ENCODE assay signal across 1 cellular context in the genomic region with DNA sequence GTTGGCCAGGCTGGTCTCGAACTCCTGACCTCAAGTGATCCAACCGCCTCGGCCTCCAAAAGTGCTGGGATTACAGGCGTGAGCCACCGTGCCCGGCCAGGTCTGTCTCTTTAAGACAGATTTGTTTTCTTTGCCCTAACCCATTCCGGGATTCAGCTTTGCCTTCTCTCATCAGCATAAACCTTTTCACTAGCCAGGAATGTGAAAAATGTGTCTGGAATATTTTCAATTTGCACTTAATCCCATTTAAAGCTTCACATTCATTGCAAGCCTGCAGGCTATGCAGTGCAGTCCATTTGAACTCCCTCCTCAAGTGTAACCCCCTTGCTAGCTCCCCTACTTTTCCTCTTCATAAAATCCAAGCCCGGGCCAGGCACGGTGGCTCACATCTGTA.
TF ChIP-seq lines count a peak whose summit lies in the region.

No MANE protein-coding gene starts in this region.

TF ChIP-seq in HCT116, 20 proteins besides CTCF, POLR2A, EP300 and RAD21 (continued from another document):
- TF ChIP-seq ZBTB33 (IDR thresholded peaks at IDR 0.05; ENCODE audit: extremely low read depth, insufficient replicate concordance, low read length) (no peak), POLR2AphosphoS5 (IDR thresholded peaks at IDR 0.05; ENCODE audit: low read depth, low read length) (no peak), ZNF274 (IDR thresholded peaks at IDR 0.05; ENCODE audit: low read depth, low read length) (no peak), EZH2phosphoT487 (IDR thresholded peaks at IDR 0.05; ENCODE audit: borderline replicate concordance) (no peak), YY1 (IDR thresholded peaks at IDR 0.05; ENCODE audit: extremely low read depth, insufficient replicate concordance, low read depth, low read length) (no peak), SRF (IDR thresholded peaks at IDR 0.05; ENCODE audit: low read depth) (no peak), ZFX (IDR thresholded peaks at IDR 0.05) (no peak), JUND (IDR thresholded peaks at IDR 0.05) (no peak), CEBPB (IDR thresholded peaks at IDR 0.05; ENCODE audit: low read depth) (no peak), ELF1 (IDR thresholded peaks at IDR 0.05; ENCODE audit: borderline replicate concordance, low read depth) (no peak), SIN3A (IDR thresholded peaks at IDR 0.05; ENCODE audit: low read depth) (no peak), FOSL1 (IDR thresholded peaks at IDR 0.05; ENCODE audit: low read depth) (no peak)
